In the genomic region with DNA sequence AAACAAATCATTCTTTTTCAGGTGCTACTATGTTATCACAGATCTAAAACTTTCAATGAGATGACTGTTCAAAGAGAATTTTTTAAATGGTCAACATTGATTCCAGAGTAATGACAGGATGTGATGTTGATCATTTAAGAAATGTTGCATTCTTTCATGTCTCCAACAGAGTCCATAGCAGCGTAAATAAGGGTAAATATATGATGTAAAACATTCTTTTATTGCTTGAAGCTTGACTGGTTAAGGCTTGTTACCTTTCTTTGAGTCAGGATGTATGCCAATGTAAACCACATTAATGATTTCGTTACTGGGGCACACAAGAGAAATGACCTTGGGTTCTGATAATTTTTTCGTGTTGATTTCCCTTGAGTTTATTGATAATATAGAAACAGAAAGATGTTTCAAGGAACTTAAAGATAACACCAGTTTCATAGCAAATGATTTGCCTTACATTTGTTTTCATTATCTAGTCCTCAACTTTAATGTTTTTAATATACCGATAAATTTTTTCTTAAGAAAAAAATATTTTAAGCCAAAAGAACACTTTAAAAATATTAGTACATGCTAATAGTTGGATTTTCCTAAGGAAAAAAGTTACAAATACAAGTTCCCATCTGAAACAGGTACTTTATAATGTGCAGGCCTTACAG, we compare ENCODE assay signal across 9 cellular contexts. TPM values are rescaled to one million over a fixed set of nuclear protein-coding genes. Genes with fewer than 3 reads are reported as not detected.
DNase-seq lines count a peak whose midpoint lies in the region; ATAC-seq and TF ChIP-seq lines count a peak whose summit lies in the region.
"Had no signal": no experiment of that assay in that cellular context is flagged by ENCODE, and none has a peak within 500 bp of the region (broad histone marks: within the 10 kb centered on the region; RNA-seq: fewer than 3 reads in every experiment).

No MANE protein-coding gene starts in this region.

- H3K27me3 ChIP-seq in Caco-2 (replicated peaks; ENCODE audit: control insufficient read depth, insufficient read depth, low read length) = no peaks in the 10 kb centered on the region

- CTCF ChIA-PET in activated CD4-positive, alpha-beta memory T cell treated with anti-CD3 and anti-CD28 coated beads, Interleukin-2, amount 10 ng/mL, durations not matched to agents 7 days and 5 days (lab: Charles Lee) = interaction anchor here (0.7 to 11.5 kb wide), 6 partner anchors 21 to 625 kb away, joined by 3 to 452 read pairs (median 6); no protein-coding TSS in a partner anchor
- CTCF ChIA-PET in Caco-2 (lab: Charles Lee) = no interaction called here

- intact Hi-C loops in Caco-2 (cut with micrococcal nuclease; ENCODE audit: unreplicated experiment) = no loop called here

- H3K4me1 ChIP-seq in Caco-2 = peaks cover 25% of the 10 kb centered on the region

- no TSS peak for BruUV-seq in Caco-2 (replicated peaks; lab: Mats Ljungman, UMichigan)

- H3K36me3 ChIP-seq in Caco-2 (ENCODE audit: control insufficient read depth, insufficient read depth, low read length) = no peaks in the 10 kb centered on the region

- ATAC-seq in GM21390 (IDR thresholded peaks at IDR 0.05; ENCODE audit: unreplicated experiment) = no peak
- ATAC-seq: right cardiac atrium had no signal

- H3K9me3 Mint-ChIP-seq in activated CD4-positive, alpha-beta memory T cell treated with anti-CD3 and anti-CD28 coated beads, Interleukin-2, amount 10 ng/mL, durations not matched to agents 7 days and 5 days = no peaks in the 10 kb centered on the region
- no peaks in the 10 kb centered on the region for H3K9me3 Mint-ChIP-seq in Caco-2 (ENCODE audit: unreplicated experiment)

- no peak for TF ChIP-seq CTCF in Caco-2 (IDR thresholded peaks at IDR 0.05; ENCODE audit: insufficient read depth in 1 of 2, low read depth in 1 of 2, low read length in 1 of 2, severe bottlenecking in 1 of 2, unreplicated experiment in 1 of 2)

- H3K4me3 Mint-ChIP-seq in activated CD4-positive, alpha-beta memory T cell treated with anti-CD3 and anti-CD28 coated beads, Interleukin-2, amount 10 ng/mL, durations not matched to agents 7 days and 5 days = peak overlapping the region; percentile 100
- H3K4me3 Mint-ChIP-seq in Caco-2 (ENCODE audit: unreplicated experiment) = no peak overlapping the region

- H3K4me3 ChIP-seq in Caco-2 (ENCODE audit: low read depth, low read length) = no peak overlapping the region

- H3K36me3 Mint-ChIP-seq in activated CD4-positive, alpha-beta memory T cell treated with anti-CD3 and anti-CD28 coated beads, Interleukin-2, amount 10 ng/mL, durations not matched to agents 7 days and 5 days (ENCODE audit: low read depth) = peaks cover 53% of the 10 kb centered on the region
- peaks cover 18% of the 10 kb centered on the region for H3K36me3 Mint-ChIP-seq in Caco-2 (ENCODE audit: insufficient read depth, unreplicated experiment)

- DNase-seq in AG08396 (ENCODE audit: low spot score) (peak; percentile 22), H4 (ENCODE audit: low spot score) (peak; percentile 64), iris pigment epithelial cell (ENCODE audit: low read depth) (peak; percentile 70), Caco-2 (no peak), SHP77 (lab: John Stamatoyannopoulos, UW) (no peak), NCI-H526 treated with DMSO at 0.1 percent for 48 hours (lab: John Stamatoyannopoulos, UW) (no peak)
- no peak for DNase-seq in activated CD4-positive, alpha-beta memory T cell treated with anti-CD3 and anti-CD28 coated beads, Interleukin-2, amount 10 ng/mL, durations not matched to agents 7 days and 5 days
- DNase-seq: right cardiac atrium had no signal

- peak overlapping the region; percentile 100 for H3K27ac Mint-ChIP-seq in activated CD4-positive, alpha-beta memory T cell treated with anti-CD3 and anti-CD28 coated beads, Interleukin-2, amount 10 ng/mL, durations not matched to agents 7 days and 5 days
- H3K27ac Mint-ChIP-seq in Caco-2 (ENCODE audit: unreplicated experiment) = no peak overlapping the region

- H3K4me1 Mint-ChIP-seq in activated CD4-positive, alpha-beta memory T cell treated with anti-CD3 and anti-CD28 coated beads, Interleukin-2, amount 10 ng/mL, durations not matched to agents 7 days and 5 days = peaks cover 56% of the 10 kb centered on the region
- H3K4me1 Mint-ChIP-seq in Caco-2 (ENCODE audit: low read depth, unreplicated experiment) = peaks cover 12% of the 10 kb centered on the region

- POLR2A ChIA-PET in activated CD4-positive, alpha-beta memory T cell treated with anti-CD3 and anti-CD28 coated beads, Interleukin-2, amount 10 ng/mL, durations not matched to agents 7 days and 5 days (lab: Charles Lee) = interaction anchor here (0.7 to 11.0 kb wide), 13 partner anchors 14 to 654 kb away, joined by 3 to 304 read pairs (median 6); partner anchors contain the start of genes MRPL32, MRPS24 and PSMA2
- POLR2A ChIA-PET in Caco-2 (lab: Charles Lee) = no interaction called here

- no peaks in the 10 kb centered on the region for H3K9me3 ChIP-seq in Caco-2

- peaks cover 10% of the 10 kb centered on the region for H3K27me3 Mint-ChIP-seq in activated CD4-positive, alpha-beta memory T cell treated with anti-CD3 and anti-CD28 coated beads, Interleukin-2, amount 10 ng/mL, durations not matched to agents 7 days and 5 days
- no peaks in the 10 kb centered on the region for H3K27me3 Mint-ChIP-seq in Caco-2 (ENCODE audit: insufficient read depth, unreplicated experiment)

RNA-seq across cellular contexts. Expression of gene STK17A, which starts 3.5 kb away (rescaled TPM):
- total RNA-seq in H4 (2014; rRNA removed; shearing (Covaris generic)) = 161 and 166 TPM in 2 replicates
- 10 to 100 TPM; 89.5 to 90.3 TPM for total RNA-seq in activated CD4-positive, alpha-beta memory T cell treated with anti-CD3 and anti-CD28 coated beads, Interleukin-2, amount 10 ng/mL, durations not matched to agents 7 days and 5 days
- 19.2 and 19.6 TPM in 2 replicates for total RNA-seq in Caco-2 (2022)

Comparison
In these comparisons a context has a peak if more than half of its experiments do, and no peak if none do; other contexts are left out.
1. DNase-seq: peak in AG08396 (single experiment), H4 (single experiment) and iris pigment epithelial cell (single experiment); none in activated CD4-positive, alpha-beta memory T cell treated with anti-CD3 and anti-CD28 coated beads, Interleukin-2, amount 10 ng/mL, durations not matched to agents 7 days and 5 days (single experiment), Caco-2 (0 of 2), SHP77 (0 of 2) and NCI-H526 treated with DMSO at 0.1 percent for 48 hours (single experiment).